ENCODE assay signal across 21 cellular contexts in the genomic region with DNA sequence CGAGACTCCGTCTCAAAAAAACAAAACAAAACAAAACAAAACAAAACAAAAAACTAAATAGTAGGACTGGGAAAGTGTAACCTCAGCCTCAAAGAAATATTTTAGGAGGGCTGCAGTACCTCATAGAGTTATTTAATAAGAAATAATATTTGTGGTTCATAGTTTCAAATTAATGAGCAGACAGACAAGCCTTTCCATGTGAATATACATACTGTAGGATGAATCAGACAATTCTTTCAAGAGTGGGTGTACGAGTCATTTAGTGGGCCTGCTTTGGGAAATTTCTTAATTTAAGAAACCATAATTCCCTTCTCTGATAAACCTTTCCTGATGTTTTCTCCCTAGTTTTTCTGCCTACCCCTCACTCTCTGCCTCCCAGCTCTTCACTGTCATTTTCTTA. TPM values are rescaled to one million over a fixed set of nuclear protein-coding genes. Genes with fewer than 3 reads are reported as not detected.
A peak's percentile ranks its signal among the peaks of the same experiment; 100 is the strongest.
DNase-seq lines count a peak whose midpoint lies in the region; ATAC-seq and TF ChIP-seq lines count a peak whose summit lies in the region.
"Had no signal": no experiment of that assay in that cellular context is flagged by ENCODE, and none has a peak within 500 bp of the region (broad histone marks: within the 10 kb centered on the region; RNA-seq: fewer than 3 reads in every experiment).

No MANE protein-coding gene starts in this region.

- peaks cover 5% of the 10 kb centered on the region for H3K9me3 Mint-ChIP-seq in activated naive CD8-positive, alpha-beta T cell (ENCODE audit: low read depth)
- peaks cover 9% of the 10 kb centered on the region for H3K9me3 Mint-ChIP-seq in activated naive CD8-positive, alpha-beta T cell treated with anti-CD3 and anti-CD28 coated beads for 36 hours
- no peaks in the 10 kb centered on the region for H3K9me3 Mint-ChIP-seq in stimulated activated memory B cell treated with anti-CD40 and anti-IgM and Interleukin-4, amounts not matched to agents 10 μg/mL and 1 μg/mL and 100 μg/mL, for 72 hours
- peaks cover 8% of the 10 kb centered on the region for H3K9me3 Mint-ChIP-seq in MCF 10A (ENCODE audit: unreplicated experiment)

- peak overlapping the region; percentile 14 for H3K4me3 Mint-ChIP-seq in activated naive CD8-positive, alpha-beta T cell
- no peak overlapping the region for H3K4me3 Mint-ChIP-seq in activated naive CD8-positive, alpha-beta T cell treated with anti-CD3 and anti-CD28 coated beads for 36 hours
- H3K4me3 Mint-ChIP-seq in stimulated activated memory B cell treated with anti-CD40 and anti-IgM and Interleukin-4, amounts not matched to agents 10 μg/mL and 1 μg/mL and 100 μg/mL, for 72 hours = no peak overlapping the region
- H3K4me3 Mint-ChIP-seq in MCF 10A (ENCODE audit: unreplicated experiment) = no peak overlapping the region
- H3K4me3 Mint-ChIP-seq: dendritic cell treated with granulocyte-macrophage colony-stimulating factor and Interleukin-4, amounts not matched to agents 40 ng/mL and 50 ng/mL, for 4 days had no signal

- peak overlapping the region; percentile 91 for H3K27ac Mint-ChIP-seq in activated naive CD8-positive, alpha-beta T cell
- H3K27ac Mint-ChIP-seq in activated naive CD8-positive, alpha-beta T cell treated with anti-CD3 and anti-CD28 coated beads for 36 hours = no peak overlapping the region
- H3K27ac Mint-ChIP-seq in stimulated activated memory B cell treated with anti-CD40 and anti-IgM and Interleukin-4, amounts not matched to agents 10 μg/mL and 1 μg/mL and 100 μg/mL, for 72 hours = peak overlapping the region; percentile 26
- H3K27ac Mint-ChIP-seq in MCF 10A (ENCODE audit: low read depth, unreplicated experiment) = no peak overlapping the region
- H3K27ac Mint-ChIP-seq: activated T-helper 2 cell treated with anti-CD3 and anti-CD28 coated beads, Interferon-gamma antibody, Interleukin-2, Interleukin-4, amounts not matched to agents 10 μg/mL and 5 μg/mL and 100 μg/mL, durations not matched to agents 14 hours and 24 hours and 36 hours; dendritic cell treated with granulocyte-macrophage colony-stimulating factor and Interleukin-4, amounts not matched to agents 40 ng/mL and 50 ng/mL, for 4 days had no signal

- TF ChIP-seq CTCF in PC-3 (conservative IDR thresholded peaks at IDR 0.05; ENCODE audit: low read depth, low read length) (no peak), fibroblast of mammary gland (conservative IDR thresholded peaks at IDR 0.05; ENCODE audit: control insufficient read depth, insufficient read depth, low read depth, low read length) (no peak), MCF 10A (IDR thresholded peaks at IDR 0.05; ENCODE audit: unreplicated experiment) (no peak)

- no peaks in the 10 kb centered on the region for H3K36me3 ChIP-seq in PC-3 (ENCODE audit: low read depth, low read length)
- H3K36me3 ChIP-seq: sigmoid colon, SJCRH30 had no signal

- H3K27ac ChIP-seq in PC-3 (ENCODE audit: low read length) = no peak overlapping the region
- H3K27ac ChIP-seq: body of pancreas, sigmoid colon, SJCRH30, testis had no signal

- POLR2A ChIA-PET in PC-3 (lab: Charles Lee; ENCODE audit: unreplicated experiment) (no interaction called here), MCF 10A (lab: Yijun Ruan, JAX) (interaction anchor here (0.6 kb wide), 1 partner anchor 10 kb away, joined by 3 read pairs; no protein-coding TSS in a partner anchor)

- BruUV-seq in PC-3 (replicated peaks; lab: Mats Ljungman, UMichigan) = no TSS peak
- no TSS peak for BruUV-seq in MCF 10A (replicated peaks; lab: Mats Ljungman, UMichigan)

- no peak for ATAC-seq in PC-3
- ATAC-seq in stimulated activated memory B cell treated with anti-CD40 and anti-IgM and Interleukin-4, amounts not matched to agents 10 μg/mL and 1 μg/mL and 100 μg/mL, for 72 hours = no peak
- ATAC-seq: body of pancreas, left cardiac atrium, mucosa of descending colon had no signal

- H2AFZ ChIP-seq in PC-3 (ENCODE audit: low read length) = no peak overlapping the region

- H3K9me3 ChIP-seq in PC-3 (ENCODE audit: low read length) = no peaks in the 10 kb centered on the region
- H3K9me3 ChIP-seq: body of pancreas, mucosa of descending colon, sigmoid colon, SJCRH30, testis had no signal

- DNase-seq in activated naive CD8-positive, alpha-beta T cell treated with anti-CD3 and anti-CD28 coated beads for 36 hours = no peak
- DNase-seq in PC-3 (peak; percentile 6), fibroblast of mammary gland (ENCODE audit: low read depth) (peak; percentile 10), DMS 273 treated with DMSO at 0.1 percent for 48 hours (lab: John Stamatoyannopoulos, UW) (no peak), H4 (ENCODE audit: low spot score) (no peak), MCF 10A (ENCODE audit: unreplicated experiment) (no peak)
- DNase-seq: body of pancreas; DMS153; left cardiac atrium; mucosa of descending colon; MV-4-11; NCI-H2029; NCI-H510A treated with DMSO at 0.1 percent for 48 hours; sigmoid colon; SJCRH30; stimulated activated CD4-positive, alpha-beta T cell treated with anti-CD3 and anti-CD28 coated beads, Interleukin-2, amount 100 ng/mL, for 48 hours; testis had no signal

- no peaks in the 10 kb centered on the region for H3F3A ChIP-seq in PC-3 (ENCODE audit: low read length, unreplicated experiment)

- CTCF ChIA-PET in PC-3 (lab: Charles Lee) (no interaction called here), MCF 10A (lab: Yijun Ruan, JAX) (interaction anchor here (0.6 to 0.7 kb wide), 2 partner anchors 18 to 38 kb away, joined by 3 to 4 read pairs; no protein-coding TSS in a partner anchor)

- H4K20me1 ChIP-seq in PC-3 (ENCODE audit: low read length) = no peaks in the 10 kb centered on the region

- no peaks in the 10 kb centered on the region for H3K79me2 ChIP-seq in PC-3 (ENCODE audit: low read length)

- intact Hi-C loops in PC-3 (cut with micrococcal nuclease) (no loop called here), MCF 10A (cut with micrococcal nuclease) (no loop called here)

- no peak overlapping the region for H3K4me2 ChIP-seq in PC-3 (ENCODE audit: low read length)

- H3K27me3 ChIP-seq in PC-3 (ENCODE audit: low read length) = no peaks in the 10 kb centered on the region
- H3K27me3 ChIP-seq: body of pancreas, sigmoid colon, SJCRH30, testis had no signal

- H3K27me3 Mint-ChIP-seq in activated naive CD8-positive, alpha-beta T cell = no peaks in the 10 kb centered on the region
- H3K27me3 Mint-ChIP-seq in activated naive CD8-positive, alpha-beta T cell treated with anti-CD3 and anti-CD28 coated beads for 36 hours = no peaks in the 10 kb centered on the region
- no peaks in the 10 kb centered on the region for H3K27me3 Mint-ChIP-seq in stimulated activated memory B cell treated with anti-CD40 and anti-IgM and Interleukin-4, amounts not matched to agents 10 μg/mL and 1 μg/mL and 100 μg/mL, for 72 hours
- H3K27me3 Mint-ChIP-seq in MCF 10A (ENCODE audit: insufficient read depth, unreplicated experiment) = no peaks in the 10 kb centered on the region
- H3K27me3 Mint-ChIP-seq: dendritic cell treated with granulocyte-macrophage colony-stimulating factor and Interleukin-4, amounts not matched to agents 40 ng/mL and 50 ng/mL, for 4 days had no signal

- H3K4me3 ChIP-seq in PC-3 (ENCODE audit: low read length) (no peak overlapping the region), fibroblast of mammary gland (ENCODE audit: control insufficient read depth, low read depth, low read length) (no peak overlapping the region)
- H3K4me3 ChIP-seq: body of pancreas, mucosa of descending colon, sigmoid colon, SJCRH30, testis had no signal

- H3K9me2 ChIP-seq in PC-3 (replicated peaks; ENCODE audit: low read length) = no peaks in the 10 kb centered on the region

- no peaks in the 10 kb centered on the region for H3K4me1 ChIP-seq in PC-3 (ENCODE audit: insufficient read depth, low read length)
- H3K4me1 ChIP-seq: body of pancreas, sigmoid colon, SJCRH30, testis had no signal

- peaks cover 31% of the 10 kb centered on the region for H3K36me3 Mint-ChIP-seq in activated naive CD8-positive, alpha-beta T cell
- H3K36me3 Mint-ChIP-seq in activated naive CD8-positive, alpha-beta T cell treated with anti-CD3 and anti-CD28 coated beads for 36 hours = peaks cover 53% of the 10 kb centered on the region
- peaks cover 30% of the 10 kb centered on the region for H3K36me3 Mint-ChIP-seq in stimulated activated memory B cell treated with anti-CD40 and anti-IgM and Interleukin-4, amounts not matched to agents 10 μg/mL and 1 μg/mL and 100 μg/mL, for 72 hours
- H3K36me3 Mint-ChIP-seq in MCF 10A (ENCODE audit: insufficient read depth, unreplicated experiment) = no peaks in the 10 kb centered on the region

- H3K4me1 Mint-ChIP-seq in activated naive CD8-positive, alpha-beta T cell (ENCODE audit: low read depth) = peaks cover 84% of the 10 kb centered on the region
- peaks cover 66% of the 10 kb centered on the region for H3K4me1 Mint-ChIP-seq in activated naive CD8-positive, alpha-beta T cell treated with anti-CD3 and anti-CD28 coated beads for 36 hours
- peaks cover 50% of the 10 kb centered on the region for H3K4me1 Mint-ChIP-seq in stimulated activated memory B cell treated with anti-CD40 and anti-IgM and Interleukin-4, amounts not matched to agents 10 μg/mL and 1 μg/mL and 100 μg/mL, for 72 hours
- peaks cover 4% of the 10 kb centered on the region for H3K4me1 Mint-ChIP-seq in MCF 10A (ENCODE audit: insufficient read depth, unreplicated experiment)

- no peak overlapping the region for H3K9ac ChIP-seq in PC-3 (ENCODE audit: low read length)

RNA-seq across cellular contexts. Expression of gene CDC14A, which starts 52.5 kb away (rescaled TPM):
- 10 to 100 TPM in 1 of 2 experiments, 1 to 10 TPM in 1; 9.5 to 11.2 TPM for total RNA-seq in activated naive CD8-positive, alpha-beta T cell treated with anti-CD3 and anti-CD28 coated beads for 36 hours
- 3.4 and 3.7 TPM in 2 replicates for total RNA-seq in PC-3 (2014; rRNA removed)
- total RNA-seq in H4 (2014; rRNA removed; shearing (Covaris generic)) = 2.3 and 8.3 TPM in 2 replicates
- total RNA-seq in MCF 10A (2022) = 2.6 and 3.6 TPM in 2 replicates

Comparison
In these comparisons a context has a peak if more than half of its experiments do, and no peak if none do; other contexts are left out.
1. H3K27ac Mint-ChIP-seq: peak in activated naive CD8-positive, alpha-beta T cell (single experiment) and stimulated activated memory B cell treated with anti-CD40 and anti-IgM and Interleukin-4, amounts not matched to agents 10 μg/mL and 1 μg/mL and 100 μg/mL, for 72 hours (single experiment); none in activated naive CD8-positive, alpha-beta T cell treated with anti-CD3 and anti-CD28 coated beads for 36 hours (single experiment) and MCF 10A (single experiment).
2. DNase-seq: peak in PC-3 (single experiment) and fibroblast of mammary gland (single experiment); none in activated naive CD8-positive, alpha-beta T cell treated with anti-CD3 and anti-CD28 coated beads for 36 hours (single experiment), DMS 273 treated with DMSO at 0.1 percent for 48 hours (single experiment), H4 (single experiment) and MCF 10A (single experiment).